In genomic region chr6:44386364-44386928, GRCh38 we compare ENCODE assay signal across 8 cellular contexts. TPM values are rescaled to one million over a fixed set of nuclear protein-coding genes. Genes with fewer than 3 reads are reported as not detected.
A peak's percentile ranks its signal among the peaks of the same experiment; 100 is the strongest.
DNase-seq lines count a peak whose midpoint lies in the region; ATAC-seq lines count a peak whose summit lies in the region.

No MANE protein-coding gene starts in this region.

- no peaks in the 10 kb centered on the region for H3K9me3 ChIP-seq in adipocyte (ENCODE audit: control insufficient read depth, low read length)
- H3K9me3 ChIP-seq in iPS-15b (ENCODE audit: control insufficient read depth, insufficient read depth, low read length), result no peaks in the 10 kb centered on the region

- H3K36me3 ChIP-seq in adipocyte (ENCODE audit: control insufficient read depth, insufficient read depth, low read length, severe bottlenecking) (peaks cover 4% of the 10 kb centered on the region), iPS-15b (ENCODE audit: control insufficient read depth, insufficient read depth, low read length) (no peaks in the 10 kb centered on the region)

- DNase-seq in activated naive CD4-positive, alpha-beta T cell treated with anti-CD3 and anti-CD28 coated beads for 36 hours, result no peak
- no peak for DNase-seq in activated naive CD4-positive, alpha-beta T cell treated with Interleukin-2 at 50 U/mL for 16 hours
- DNase-seq in adipocyte (ENCODE audit: low read depth), result no peak
- DNase-seq in stromal cell of bone marrow (ENCODE audit: low read depth), result peak; percentile 72
- no peak for DNase-seq in ecto neural progenitor cell (ENCODE audit: low spot score)
- no peak for DNase-seq in D341Med (ENCODE audit: low spot score)

- H3K4me3 ChIP-seq in adipocyte (ENCODE audit: low read length) (peak overlapping the region; percentile 95), iPS-15b (ENCODE audit: low read depth, low read length) (peak overlapping the region; percentile 52)

- intact Hi-C loops in activated naive CD4-positive, alpha-beta T cell treated with anti-CD3 and anti-CD28 coated beads for 36 hours (cut with micrococcal nuclease), result loop anchor here (2.0 kb wide), 2 partner anchors 48 to 164 kb away; partner anchors contain the start of gene SLC29A1

- H3K27me3 Mint-ChIP-seq in activated naive CD4-positive, alpha-beta T cell treated with anti-CD3 and anti-CD28 coated beads for 36 hours (ENCODE audit: low read depth), result no peaks in the 10 kb centered on the region

- H3K9me3 Mint-ChIP-seq in activated naive CD4-positive, alpha-beta T cell treated with anti-CD3 and anti-CD28 coated beads for 36 hours, result no peaks in the 10 kb centered on the region

- H3K4me1 ChIP-seq in adipocyte (ENCODE audit: control insufficient read depth, insufficient read depth, low read length) (peaks cover 40% of the 10 kb centered on the region), iPS-15b (ENCODE audit: control insufficient read depth, insufficient read depth, low read length) (no peaks in the 10 kb centered on the region)

- CTCF ChIA-PET in activated naive CD4-positive, alpha-beta T cell treated with anti-CD3 and anti-CD28 coated beads for 36 hours (lab: Charles Lee), result interaction anchor here (0.6 to 1.4 kb wide), 3 partner anchors 74 to 188 kb away, joined by 3 to 4 read pairs (median 3); partner anchors contain the start of gene AARS2

- peak overlapping the region; percentile 96 for H3K27ac Mint-ChIP-seq in activated naive CD4-positive, alpha-beta T cell treated with anti-CD3 and anti-CD28 coated beads for 36 hours

- peaks cover 9% of the 10 kb centered on the region for H3K36me3 Mint-ChIP-seq in activated naive CD4-positive, alpha-beta T cell treated with anti-CD3 and anti-CD28 coated beads for 36 hours (ENCODE audit: low read depth)

- H3K4me1 Mint-ChIP-seq in activated naive CD4-positive, alpha-beta T cell treated with anti-CD3 and anti-CD28 coated beads for 36 hours (ENCODE audit: low read depth), result peaks cover 28% of the 10 kb centered on the region

- no peak for ATAC-seq in GM19455 (IDR thresholded peaks at IDR 0.05; ENCODE audit: unreplicated experiment)

- no peaks in the 10 kb centered on the region for H3K27me3 ChIP-seq in adipocyte (replicated peaks; ENCODE audit: control insufficient read depth, insufficient read depth, low read length)
- H3K27me3 ChIP-seq in iPS-15b (ENCODE audit: control insufficient read depth, insufficient read depth, low read length), result no peaks in the 10 kb centered on the region

- H3K9ac ChIP-seq in adipocyte (ENCODE audit: low read length) (peak overlapping the region; percentile 96), iPS-15b (ENCODE audit: low read depth, low read length) (no peak overlapping the region)

- peak overlapping the region; percentile 93 for H3K4me3 Mint-ChIP-seq in activated naive CD4-positive, alpha-beta T cell treated with anti-CD3 and anti-CD28 coated beads for 36 hours

RNA-seq across cellular contexts. Expression of gene CDC5L, which starts 1.1 kb away (rescaled TPM):
- 10 to 100 TPM; 17.9 to 18.8 TPM for total RNA-seq in activated naive CD4-positive, alpha-beta T cell treated with anti-CD3 and anti-CD28 coated beads for 36 hours

RNA-seq across cellular contexts. Expression of gene SPATS1, which starts 44.0 kb away (rescaled TPM):
- not detected for total RNA-seq in activated naive CD4-positive, alpha-beta T cell treated with anti-CD3 and anti-CD28 coated beads for 36 hours
